6 cellular contexts compared by ENCODE assay signal in genomic region chr1:155893389-155894142, GRCh38. TPM values are rescaled to one million over a fixed set of nuclear protein-coding genes. Genes with fewer than 3 reads are reported as not detected.
DNase-seq lines count a peak whose midpoint lies in the region; ATAC-seq and TF ChIP-seq lines count a peak whose summit lies in the region.

No MANE protein-coding gene starts in this region.

- H4K20me1 ChIP-seq in PC-9 (ENCODE audit: insufficient read depth), result no peaks in the 10 kb centered on the region

- H3K36me3 ChIP-seq in PC-9 (ENCODE audit: low read depth), result 0 out of 2 replicates have a peak, but pooled peaks cover 1% of the 10 kb centered on the region
- H3K36me3 ChIP-seq in thyroid gland, result peaks cover under 1 to 7% of the 10 kb centered on the region in 2 donors

- CTCF ChIA-PET in PC-9 (lab: Charles Lee), result no interaction called here

- no peaks in the 10 kb centered on the region for H3K79me2 ChIP-seq in PC-9 (ENCODE audit: low read depth)

- DNase-seq in PC-9 (peak; percentile 44 to 87), fibroblast of the aortic adventitia (ENCODE audit: low read depth) (peak; percentile 83), thyroid gland (no peak), NCI-H2196 treated with DMSO at 0.1 percent for 48 hours (lab: John Stamatoyannopoulos, UW; ENCODE audit: unreplicated experiment) (no peak)

- POLR2A ChIA-PET in PC-9 (lab: Charles Lee; ENCODE audit: unreplicated experiment), result interaction anchor here (0.6 kb wide), 6 partner anchors 16 to 699 kb away, joined by 3 to 6 read pairs (median 4); partner anchors contain the start of genes ASH1L and GON4L

- H3K9me2 ChIP-seq in PC-9 (ENCODE audit: insufficient read depth), result no peaks in the 10 kb centered on the region

- intact Hi-C loops in PC-9 (cut with micrococcal nuclease; ENCODE audit: unreplicated experiment), result loop anchor here (1.0 to 2.0 kb wide), 2 partner anchors 17 to 34 kb away; partner anchors contain the start of genes RIT1 and SYT11
- intact Hi-C loops in thyroid gland (cut with DNase I), result no loop called here

- H3K4me3 ChIP-seq in PC-9, result peak overlapping the region; percentile 11; the same call in 1 of the 2 replicates
- no peak overlapping the region for H3K4me3 ChIP-seq in fibroblast of the aortic adventitia (ENCODE audit: low read depth, low read length)
- no peak overlapping the region for H3K4me3 ChIP-seq in thyroid gland (replicated peaks in 1 of 3)

- TF ChIP-seq CTCF in 22Rv1 (IDR thresholded peaks at IDR 0.05) (no peak), PC-9 (conservative IDR thresholded peaks at IDR 0.05) (no peak), fibroblast of the aortic adventitia (IDR thresholded peaks at IDR 0.05; ENCODE audit: insufficient read depth, low read length) (no peak), thyroid gland (IDR thresholded peaks at IDR 0.05) (no peak)

- no peaks in the 10 kb centered on the region for H3K9me3 ChIP-seq in PC-9 (ENCODE audit: insufficient read depth, low read depth)
- no peaks in the 10 kb centered on the region for H3K9me3 ChIP-seq in thyroid gland

- TF ChIP-seq POLR2A in thyroid gland (IDR thresholded peaks at IDR 0.05), result no peak

- H3K4me1 ChIP-seq in PC-9 (replicated peaks; ENCODE audit: insufficient read depth), result peaks cover 24% of the 10 kb centered on the region
- H3K4me1 ChIP-seq in thyroid gland, result peaks cover 0 to 9% of the 10 kb centered on the region in 2 donors

- peaks cover 57% of the 10 kb centered on the region for H3F3A ChIP-seq in PC-9 (ENCODE audit: insufficient read depth, low read depth)

- no peak overlapping the region for H2AFZ ChIP-seq in PC-9

- no peak for ATAC-seq in HG02981 (IDR thresholded peaks at IDR 0.05; ENCODE audit: unreplicated experiment)

- peak overlapping the region; percentile 62 for H3K4me2 ChIP-seq in PC-9

- WGBS in thyroid gland, 2 donors, result 70 to 78% methylated on average over 10 of the region's 10 CpGs

- BruUV-seq in PC-9 (replicated peaks; lab: Mats Ljungman, UMichigan), result TSS peak; percentile 95

- H3K27ac ChIP-seq in 22Rv1 (peak overlapping the region; percentile 14; the same call in 1 of the 2 replicates), PC-9 (peak overlapping the region; percentile 90), thyroid gland (peak overlapping the region; percentile 46 to 68 (median 66))

- H3K27me3 ChIP-seq in PC-9 (ENCODE audit: insufficient read depth, low read depth), result no peaks in the 10 kb centered on the region
- no peaks in the 10 kb centered on the region for H3K27me3 ChIP-seq in thyroid gland

RNA-seq across cellular contexts. Expression of gene RIT1, which starts 17.6 kb away (rescaled TPM):
- total RNA-seq in PC-9 (2021), result 55.8 and 59.2 TPM in 2 replicates
- 33.7 and 35.4 TPM in 2 replicates for total RNA-seq in fibroblast of the aortic adventitia (ENCODE audit: low replicate concordance)
- total RNA-seq in thyroid gland, result 10 to 100 TPM; 19.5 to 32.6 (median 27.4) TPM

RNA-seq across cellular contexts. Expression of gene SYT11, which starts 34.2 kb away (rescaled TPM):
- total RNA-seq in PC-9 (2021) (0.08 and 0.09 TPM in 2 replicates), fibroblast of the aortic adventitia (ENCODE audit: low replicate concordance) (19.5 and 48.6 TPM in 2 replicates), thyroid gland (1 to 10 TPM; 3.3 to 9.1 (median 3.6) TPM)

RNA-seq across cellular contexts. Expression of gene GON4L, which starts 36.6 kb away (rescaled TPM):
- total RNA-seq in PC-9 (2021) (41.1 and 45.8 TPM in 2 replicates), fibroblast of the aortic adventitia (ENCODE audit: low replicate concordance) (39.9 and 50.0 TPM in 2 replicates), thyroid gland (10 to 100 TPM; 32.3 to 64.9 (median 43.6) TPM)

RNA-seq across cellular contexts. Expression of gene KHDC4, which starts 40.6 kb away (rescaled TPM):
- total RNA-seq in PC-9 (2021) (63.4 and 68.8 TPM in 2 replicates), fibroblast of the aortic adventitia (ENCODE audit: low replicate concordance) (11.3 and 31.0 TPM in 2 replicates), thyroid gland (100 to 1,000 TPM in 1 of 4 donors, 10 to 100 TPM in 3; 58.5 to 114 (median 60.6) TPM)

RNA-seq across cellular contexts. Expression of gene RXFP4, which starts 47.9 kb away (rescaled TPM):
- total RNA-seq in PC-9 (2021), result 0.33 TPM in 1 of 2 replicates, not detected in the other
- 0.09 TPM in 1 of 2 replicates, not detected in the other for total RNA-seq in fibroblast of the aortic adventitia (ENCODE audit: low replicate concordance)
- not detected for total RNA-seq in thyroid gland

Comparison
In these comparisons a context has a peak if more than half of its experiments do, and no peak if none do; other contexts are left out.
1. H3K27ac ChIP-seq: peak in every context shown above with its lines; median percentile 90 in PC-9; 66 in thyroid gland; 14 in 22Rv1.
2. DNase-seq: peak in PC-9 (2 of 2) and fibroblast of the aortic adventitia (single experiment); none in thyroid gland (0 of 2) and NCI-H2196 treated with DMSO at 0.1 percent for 48 hours (single experiment).